Comparison of ENCODE assay signal across 1 cellular context in genomic region chr1:32247983-32248889, GRCh38.
TF ChIP-seq lines count a peak whose summit lies in the region.

No MANE protein-coding gene starts in this region.

TF ChIP-seq in GM12878, 131 proteins besides CTCF, POLR2A, EP300 and RAD21:
- TF ChIP-seq TCF12 (IDR thresholded peaks at IDR 0.05; ENCODE audit: low read depth, low read length): peak; percentile 100
- peak; percentile 52; the same call in 1 of the 2 replicates for TF ChIP-seq RB1 (IDR thresholded peaks at IDR 0.05; ENCODE audit: borderline replicate concordance)
- TF ChIP-seq, protein P1, sequence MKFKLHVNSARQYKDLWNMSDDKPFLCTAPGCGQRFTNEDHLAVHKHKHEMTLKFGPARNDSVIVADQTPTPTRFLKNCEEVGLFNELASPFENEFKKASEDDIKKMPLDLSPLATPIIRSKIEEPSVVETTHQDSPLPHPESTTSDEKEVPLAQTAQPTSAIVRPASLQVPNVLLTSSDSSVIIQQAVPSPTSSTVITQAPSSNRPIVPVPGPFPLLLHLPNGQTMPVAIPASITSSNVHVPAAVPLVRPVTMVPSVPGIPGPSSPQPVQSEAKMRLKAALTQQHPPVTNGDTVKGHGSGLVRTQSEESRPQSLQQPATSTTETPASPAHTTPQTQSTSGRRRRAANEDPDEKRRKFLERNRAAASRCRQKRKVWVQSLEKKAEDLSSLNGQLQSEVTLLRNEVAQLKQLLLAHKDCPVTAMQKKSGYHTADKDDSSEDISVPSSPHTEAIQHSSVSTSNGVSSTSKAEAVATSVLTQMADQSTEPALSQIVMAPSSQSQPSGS (IDR thresholded peaks at IDR 0.05; ENCODE audit: low read length): no peak
- peak; percentile 35 for TF ChIP-seq SP1 (IDR thresholded peaks at IDR 0.05; ENCODE audit: low read depth, low read length)
- TF ChIP-seq BHLHE40 (IDR thresholded peaks at IDR 0.05; ENCODE audit: borderline replicate concordance in 1 of 2, low read depth in 2 of 2, low read length in 1 of 2): peak; percentile 60 to 70; a peak in 3 of 4 replicates
- 0 out of 2 replicates have a peak, but pooled peaks have one; percentile 6 for TF ChIP-seq MEF2A (IDR thresholded peaks at IDR 0.05; ENCODE audit: insufficient read depth, low read depth, low read length)
- peak; percentile 99 for TF ChIP-seq SMARCA5 (IDR thresholded peaks at IDR 0.05)
- no peak for TF ChIP-seq STAT3 (IDR thresholded peaks at IDR 0.05; ENCODE audit: low read depth, low read length)
- no peak for TF ChIP-seq TAF1 (IDR thresholded peaks at IDR 0.05; ENCODE audit: borderline replicate concordance, low read depth, low read length)
- peak; percentile 100 for TF ChIP-seq TCF3 (IDR thresholded peaks at IDR 0.05; ENCODE audit: borderline replicate concordance, insufficient read depth, low read depth, low read length)
- 0 out of 2 replicates have a peak, but pooled peaks have one; percentile 36 for TF ChIP-seq CHD2 (IDR thresholded peaks at IDR 0.05; ENCODE audit: borderline replicate concordance, low read depth, low read length)
- 0 out of 2 replicates have a peak, but pooled peaks have one; percentile 30 for TF ChIP-seq LARP7 (IDR thresholded peaks at IDR 0.05)
- TF ChIP-seq NBN (IDR thresholded peaks at IDR 0.05): peak; percentile 72; the same call in 1 of the 2 replicates
- peak; percentile 32; the same call in 1 of the 2 replicates for TF ChIP-seq NR2F1 (conservative IDR thresholded peaks at IDR 0.05)
- TF ChIP-seq CREM (IDR thresholded peaks at IDR 0.05; ENCODE audit: low read depth): peak; percentile 35; the same call in 1 of the 2 replicates
- 0 out of 2 replicates have a peak, but pooled peaks have one; percentile 50 for TF ChIP-seq GATAD2B (conservative IDR thresholded peaks at IDR 0.05; ENCODE audit: low read depth)
- no peak for TF ChIP-seq NR2C2 (IDR thresholded peaks at IDR 0.05; ENCODE audit: borderline replicate concordance, control insufficient read depth, insufficient read length, low read depth)
- peak; percentile 34; the same call in 1 of the 2 replicates for TF ChIP-seq BACH1 (IDR thresholded peaks at IDR 0.05; ENCODE audit: borderline replicate concordance)
- TF ChIP-seq DPF2 (IDR thresholded peaks at IDR 0.05): peak; percentile 48; the same call in 1 of the 2 replicates
- no peak for TF ChIP-seq E4F1 (IDR thresholded peaks at IDR 0.05; ENCODE audit: borderline replicate concordance, partially characterized antibody)
- peak; percentile 37; the same call in 1 of the 2 replicates for TF ChIP-seq YY1 (IDR thresholded peaks at IDR 0.05; ENCODE audit: low read depth, low read length)
- 0 out of 2 replicates have a peak, but pooled peaks have one; percentile 31 for TF ChIP-seq IRF4 (IDR thresholded peaks at IDR 0.05; ENCODE audit: low read depth, low read length)
- peak; percentile 19 for TF ChIP-seq KLF5 (IDR thresholded peaks at IDR 0.05; ENCODE audit: partially characterized antibody)
- no peak for TF ChIP-seq BRCA1 (IDR thresholded peaks at IDR 0.05; ENCODE audit: low read depth, low read length)
- TF ChIP-seq HDGF (IDR thresholded peaks at IDR 0.05): peak; percentile 67; the same call in 1 of the 2 replicates
- TF ChIP-seq, protein P2, sequence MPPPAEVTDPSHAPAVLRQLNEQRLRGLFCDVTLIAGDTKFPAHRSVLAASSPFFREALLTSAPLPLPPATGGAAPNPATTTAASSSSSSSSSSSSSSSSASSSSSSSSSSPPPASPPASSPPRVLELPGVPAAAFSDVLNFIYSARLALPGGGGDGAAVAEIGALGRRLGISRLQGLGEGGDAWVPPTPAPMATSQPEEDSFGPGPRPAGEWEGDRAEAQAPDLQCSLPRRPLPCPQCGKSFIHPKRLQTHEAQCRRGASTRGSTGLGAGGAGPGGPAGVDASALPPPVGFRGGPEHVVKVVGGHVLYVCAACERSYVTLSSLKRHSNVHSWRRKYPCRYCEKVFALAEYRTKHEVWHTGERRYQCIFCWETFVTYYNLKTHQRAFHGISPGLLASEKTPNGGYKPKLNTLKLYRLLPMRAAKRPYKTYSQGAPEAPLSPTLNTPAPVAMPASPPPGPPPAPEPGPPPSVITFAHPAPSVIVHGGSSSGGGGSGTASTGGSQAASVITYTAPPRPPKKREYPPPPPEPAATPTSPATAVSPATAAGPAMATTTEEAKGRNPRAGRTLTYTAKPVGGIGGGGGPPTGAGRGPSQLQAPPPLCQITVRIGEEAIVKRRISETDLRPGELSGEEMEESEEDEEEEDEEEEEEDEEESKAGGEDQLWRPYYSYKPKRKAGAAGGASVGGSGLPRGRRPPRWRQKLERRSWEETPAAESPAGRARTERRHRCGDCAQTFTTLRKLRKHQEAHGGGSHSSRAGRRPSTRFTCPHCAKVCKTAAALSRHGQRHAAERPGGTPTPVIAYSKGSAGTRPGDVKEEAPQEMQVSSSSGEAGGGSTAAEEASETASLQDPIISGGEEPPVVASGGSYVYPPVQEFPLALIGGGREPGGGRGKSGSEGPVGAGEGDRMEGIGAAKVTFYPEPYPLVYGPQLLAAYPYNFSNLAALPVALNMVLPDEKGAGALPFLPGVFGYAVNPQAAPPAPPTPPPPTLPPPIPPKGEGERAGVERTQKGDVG (CRISPR knock-in tag; IDR thresholded peaks at IDR 0.05): no peak
- TF ChIP-seq PAX5 (IDR thresholded peaks at IDR 0.05; ENCODE audit: borderline replicate concordance, low read depth, low read length): peak; percentile 24; the same call in 1 of the 2 replicates
- TF ChIP-seq NFXL1 (IDR thresholded peaks at IDR 0.05; ENCODE audit: borderline replicate concordance): no peak
- TF ChIP-seq PKNOX1 (IDR thresholded peaks at IDR 0.05): no peak; the same call in 1 of the 2 replicates
- TF ChIP-seq PBX3 (IDR thresholded peaks at IDR 0.05; ENCODE audit: insufficient replicate concordance, low read depth, low read length): peak; percentile 12
- peak; percentile 62 for TF ChIP-seq IKZF1 (conservative IDR thresholded peaks at IDR 0.05)
- TF ChIP-seq NRF1 (conservative IDR thresholded peaks at IDR 0.05; ENCODE audit: low read depth, low read length): 0 out of 2 replicates have a peak, but pooled peaks have one; percentile 14
- TF ChIP-seq ZSCAN29 (IDR thresholded peaks at IDR 0.05): no peak
- TF ChIP-seq ETV6 (conservative IDR thresholded peaks at IDR 0.05 in 1 of 2, IDR thresholded peaks at IDR 0.05 in 1 of 2; ENCODE audit: borderline replicate concordance in 1 of 2, low read depth in 1 of 2): peak in 1 of 2 experiments; percentile 41; a peak in 1 of 4 replicates
- TF ChIP-seq BCL11A (IDR thresholded peaks at IDR 0.05; ENCODE audit: low read depth, low read length): 0 out of 2 replicates have a peak, but pooled peaks have one; percentile 14
- TF ChIP-seq SMC3 (IDR thresholded peaks at IDR 0.05; ENCODE audit: borderline replicate concordance, low read length): peak; percentile 57; the same call in 1 of the 2 replicates
